ENCODE assay signal across 9 cellular contexts in genomic region chr7:113289140-113289740, GRCh38.
A peak's percentile ranks its signal among the peaks of the same experiment; 100 is the strongest.
DNase-seq lines count a peak whose midpoint lies in the region; ATAC-seq, FAIRE-seq and TF ChIP-seq lines count a peak whose summit lies in the region.
"Had no signal": no experiment of that assay in that cellular context is flagged by ENCODE, and none has a peak within 500 bp of the region (broad histone marks: within the 10 kb centered on the region; RNA-seq: fewer than 3 reads in every experiment).

No MANE protein-coding gene starts in this region.

- H3K27me3 Mint-ChIP-seq in astrocyte (ENCODE audit: low read depth, unreplicated experiment): no peaks in the 10 kb centered on the region

- H3K79me2 ChIP-seq in astrocyte (ENCODE audit: insufficient read depth, low read length): no peaks in the 10 kb centered on the region

- FAIRE-seq in astrocyte (lab: Jason Lieb, UNC): peak; percentile 62

- H3K9me3 Mint-ChIP-seq in astrocyte (ENCODE audit: unreplicated experiment): peaks cover 3% of the 10 kb centered on the region

- H3K36me3 Mint-ChIP-seq in astrocyte (ENCODE audit: low read depth, unreplicated experiment): no peaks in the 10 kb centered on the region

- H3K27me3 ChIP-seq in astrocyte (ENCODE audit: insufficient read depth, low read length) (no peaks in the 10 kb centered on the region), liver (ENCODE audit: control insufficient read depth in 4 of 4, insufficient read depth in 4 of 4, low read length in 3 of 4) (no peaks in the 10 kb centered on the region)

- no peak overlapping the region for H3K4me3 Mint-ChIP-seq in astrocyte (ENCODE audit: unreplicated experiment)
- H3K4me3 Mint-ChIP-seq: nephron had no signal

- TF ChIP-seq RAD21 in liver (IDR thresholded peaks at IDR 0.05): peak; percentile 51 to 54

- H3K36me3 ChIP-seq in astrocyte (ENCODE audit: insufficient read depth, low read length) (no peaks in the 10 kb centered on the region), liver (ENCODE audit: control insufficient read depth in 4 of 4, insufficient read depth in 3 of 4, low read depth in 1 of 4, low read length in 3 of 4) (no peaks in the 10 kb centered on the region)

- 39% methylated on average over 4 of the region's 4 CpGs for WGBS in liver

- no peak overlapping the region for H3K4me2 ChIP-seq in astrocyte (ENCODE audit: low read length)

- H3K4me1 ChIP-seq in astrocyte (ENCODE audit: insufficient read depth, low read length) (no peaks in the 10 kb centered on the region), liver (ENCODE audit: control insufficient read depth in 4 of 4, insufficient read depth in 4 of 4, low read length in 3 of 4) (no peaks in the 10 kb centered on the region)

- H3K9ac ChIP-seq in astrocyte (ENCODE audit: low read length): no peak overlapping the region
- H3K9ac ChIP-seq in liver (ENCODE audit: low read depth in 1 of 2, low read length in 2 of 2): no peak overlapping the region

- ATAC-seq in GM21447 (IDR thresholded peaks at IDR 0.05; ENCODE audit: unreplicated experiment): peak; percentile 64

- H3K27ac ChIP-seq in astrocyte (ENCODE audit: low read depth, low read length) (no peak overlapping the region), liver (ENCODE audit: low read depth in 1 of 2, low read length in 2 of 2) (no peak overlapping the region)

- H3K27ac Mint-ChIP-seq in astrocyte (ENCODE audit: unreplicated experiment): no peak overlapping the region
- H3K27ac Mint-ChIP-seq: nephron had no signal

- no peaks in the 10 kb centered on the region for H4K20me1 ChIP-seq in astrocyte (ENCODE audit: insufficient read depth, low read length)

- peak; percentile 34 for TF ChIP-seq CTCF in astrocyte (IDR thresholded peaks at IDR 0.05; ENCODE audit: insufficient read depth, low read depth, low read length)
- peak; percentile 3 for TF ChIP-seq CTCF in liver (IDR thresholded peaks at IDR 0.05; ENCODE audit: low read depth, low read length, missing input control)

- no peaks in the 10 kb centered on the region for H3K9me3 ChIP-seq in astrocyte (ENCODE audit: insufficient read depth, low read depth, low read length)
- no peaks in the 10 kb centered on the region for H3K9me3 ChIP-seq in liver (ENCODE audit: control insufficient read depth in 4 of 4, low read length in 3 of 4)

- H3K4me3 ChIP-seq in astrocyte (ENCODE audit: insufficient read depth, low read depth, low read length) (no peak overlapping the region), liver (ENCODE audit: low read depth in 1 of 3, low read length in 3 of 3) (no peak overlapping the region)

- H2AFZ ChIP-seq in astrocyte (ENCODE audit: low read depth, low read length): no peak overlapping the region

- DNase-seq in ELR (ENCODE audit: low read depth) (peak; percentile 69), LoVo (ENCODE audit: low spot score) (peak; percentile 45), astrocyte (ENCODE audit: low read depth) (peak; percentile 18), NCI-H1436 (lab: John Stamatoyannopoulos, UW) (no peak), DMS79 (lab: John Stamatoyannopoulos, UW) (no peak)
- DNase-seq in effector CD4-positive, alpha-beta T cell: no peak

- peaks cover 7% of the 10 kb centered on the region for H3K4me1 Mint-ChIP-seq in astrocyte (ENCODE audit: low read depth, unreplicated experiment)
- H3K4me1 Mint-ChIP-seq: nephron had no signal

TF ChIP-seq in liver, 16 proteins besides CTCF, POLR2A, EP300 and RAD21:
- TF ChIP-seq REST (IDR thresholded peaks at IDR 0.05): no peak
- TF ChIP-seq RXRA (IDR thresholded peaks at IDR 0.05): no peak
- no peak for TF ChIP-seq HNF4A (conservative IDR thresholded peaks at IDR 0.05)
- TF ChIP-seq JUND (IDR thresholded peaks at IDR 0.05): no peak
- no peak for TF ChIP-seq HNF4G (IDR thresholded peaks at IDR 0.05)
- no peak for TF ChIP-seq GABPA (IDR thresholded peaks at IDR 0.05 in 1 of 2, conservative IDR thresholded peaks at IDR 0.05 in 1 of 2)
- no peak for TF ChIP-seq TAF1 (conservative IDR thresholded peaks at IDR 0.05)
- TF ChIP-seq, protein P1, sequence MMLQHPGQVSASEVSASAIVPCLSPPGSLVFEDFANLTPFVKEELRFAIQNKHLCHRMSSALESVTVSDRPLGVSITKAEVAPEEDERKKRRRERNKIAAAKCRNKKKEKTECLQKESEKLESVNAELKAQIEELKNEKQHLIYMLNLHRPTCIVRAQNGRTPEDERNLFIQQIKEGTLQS (IDR thresholded peaks at IDR 0.05): no peak
- TF ChIP-seq YY1 (IDR thresholded peaks at IDR 0.05): no peak
- TF ChIP-seq SP1 (IDR thresholded peaks at IDR 0.05): no peak
- TF ChIP-seq FOXA1 (IDR thresholded peaks at IDR 0.05): no peak
- no peak for TF ChIP-seq FOXA2 (IDR thresholded peaks at IDR 0.05)
- no peak for TF ChIP-seq NR2F2 (IDR thresholded peaks at IDR 0.05)
- TF ChIP-seq ZBTB33 (IDR thresholded peaks at IDR 0.05): no peak
- TF ChIP-seq EGR1 (IDR thresholded peaks at IDR 0.05; ENCODE audit: low read depth in 2 of 2): no peak
- TF ChIP-seq, protein P2, sequence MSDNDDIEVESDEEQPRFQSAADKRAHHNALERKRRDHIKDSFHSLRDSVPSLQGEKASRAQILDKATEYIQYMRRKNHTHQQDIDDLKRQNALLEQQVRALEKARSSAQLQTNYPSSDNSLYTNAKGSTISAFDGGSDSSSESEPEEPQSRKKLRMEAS (IDR thresholded peaks at IDR 0.05): no peak
TF ChIP-seq in liver: peak in this region for 0.

Comparison
In these comparisons a context has a peak if more than half of its experiments do, and no peak if none do; other contexts are left out.
1. DNase-seq: peak in ELR (single experiment), LoVo (single experiment) and astrocyte (single experiment); none in NCI-H1436 (single experiment), effector CD4-positive, alpha-beta T cell (single experiment) and DMS79 (single experiment).